1 cellular context compared by ENCODE assay signal in the genomic region with DNA sequence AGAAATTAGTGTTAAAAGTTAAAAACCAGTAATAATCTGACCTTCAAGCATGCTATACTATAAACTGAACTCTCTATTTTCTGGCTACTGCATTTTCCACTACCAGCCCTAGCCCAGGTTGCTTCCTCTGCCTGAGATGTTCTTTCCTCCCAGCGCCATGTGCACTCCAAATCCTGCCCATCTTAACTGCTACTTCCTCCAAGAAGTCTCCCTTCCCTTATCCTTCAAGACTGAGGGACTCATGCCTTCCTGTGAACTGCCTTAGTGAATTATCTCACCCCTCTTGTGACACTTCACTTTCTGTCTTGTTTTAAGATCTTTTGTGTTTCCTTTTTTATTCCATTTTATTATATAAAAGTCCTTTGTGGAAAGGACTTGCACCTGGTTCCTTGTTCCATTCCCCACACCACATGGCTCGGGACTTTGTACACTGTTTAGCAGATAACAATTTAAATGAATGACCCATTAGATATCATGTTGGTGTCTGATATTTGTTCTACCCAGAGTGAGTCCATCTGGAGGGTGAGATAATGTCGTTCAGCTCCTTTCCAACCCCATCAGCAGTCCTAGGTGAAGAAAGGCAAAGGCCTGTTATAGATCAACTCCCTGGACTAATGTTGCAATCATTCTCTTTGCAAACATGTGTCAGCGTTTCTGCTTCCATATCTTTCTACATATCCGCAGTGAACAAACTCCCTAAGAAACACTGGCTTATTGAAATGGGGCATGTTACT.
TF ChIP-seq lines count a peak whose summit lies in the region.

No MANE protein-coding gene starts in this region.

TF ChIP-seq in HepG2, 621 proteins besides CTCF, POLR2A, EP300 and RAD21 (continued from another document and continues in another):
- TF ChIP-seq THRA (CRISPR knock-in tag; IDR thresholded peaks at IDR 0.05; ENCODE audit: borderline replicate concordance) (peak; percentile 74; the same call in 1 of the 2 replicates), ZFP37 (CRISPR knock-in tag; IDR thresholded peaks at IDR 0.05; ENCODE audit: borderline replicate concordance) (no peak), POGZ (CRISPR knock-in tag; IDR thresholded peaks at IDR 0.05) (peak; percentile 93), ZNF83 (CRISPR knock-in tag; IDR thresholded peaks at IDR 0.05; ENCODE audit: borderline replicate concordance) (no peak), PCBP1 (IDR thresholded peaks at IDR 0.05; ENCODE audit: borderline replicate concordance, low read depth, low read length) (no peak), HMGA1 (CRISPR knock-in tag; conservative IDR thresholded peaks at IDR 0.05) (no peak), GTF3A (CRISPR knock-in tag; conservative IDR thresholded peaks at IDR 0.05) (no peak), ZBTB1 (CRISPR knock-in tag; IDR thresholded peaks at IDR 0.05; ENCODE audit: borderline replicate concordance) (no peak), ZNF142 (CRISPR knock-in tag; IDR thresholded peaks at IDR 0.05) (peak; percentile 48; the same call in 1 of the 2 replicates), ZBTB20 (CRISPR knock-in tag; IDR thresholded peaks at IDR 0.05; ENCODE audit: borderline replicate concordance, low read depth) (peak; percentile 78; the same call in 1 of the 2 replicates), BRD4 (CRISPR knock-in tag; IDR thresholded peaks at IDR 0.05) (no peak), GATAD2A (CRISPR knock-in tag; IDR thresholded peaks at IDR 0.05) (peak; percentile 100), POLR2AphosphoS5 (IDR thresholded peaks at IDR 0.05; ENCODE audit: low read depth, low read length) (peak; percentile 36; the same call in 1 of the 2 replicates), KDM1A (CRISPR knock-in tag; IDR thresholded peaks at IDR 0.05) (peak; percentile 94), PTBP1 (IDR thresholded peaks at IDR 0.05; ENCODE audit: low read depth, low read length, poor library complexity, severe bottlenecking) (no peak), BHLHE40 (IDR thresholded peaks at IDR 0.05; ENCODE audit: low read length) (no peak), ZNF800 (CRISPR knock-in tag; IDR thresholded peaks at IDR 0.05) (no peak; the same call in 1 of the 2 replicates), MTF1 (CRISPR knock-in tag; IDR thresholded peaks at IDR 0.05) (no peak), EEA1 (CRISPR knock-in tag; IDR thresholded peaks at IDR 0.05; ENCODE audit: borderline replicate concordance) (no peak), THAP9 (CRISPR knock-in tag; IDR thresholded peaks at IDR 0.05; ENCODE audit: borderline replicate concordance) (no peak), JUND (CRISPR knock-in tag; IDR thresholded peaks at IDR 0.05) (peak; percentile 19; the same call in 1 of the 2 replicates), ZBTB14 (CRISPR knock-in tag; IDR thresholded peaks at IDR 0.05) (no peak), PLRG1 (conservative IDR thresholded peaks at IDR 0.05) (no peak), ZKSCAN1 (IDR thresholded peaks at IDR 0.05; ENCODE audit: low read length) (no peak), MZF1 (CRISPR knock-in tag; IDR thresholded peaks at IDR 0.05; ENCODE audit: borderline replicate concordance) (no peak), HDAC1 (CRISPR knock-in tag; IDR thresholded peaks at IDR 0.05) (peak; percentile 82)
- TF ChIP-seq, protein P1, sequence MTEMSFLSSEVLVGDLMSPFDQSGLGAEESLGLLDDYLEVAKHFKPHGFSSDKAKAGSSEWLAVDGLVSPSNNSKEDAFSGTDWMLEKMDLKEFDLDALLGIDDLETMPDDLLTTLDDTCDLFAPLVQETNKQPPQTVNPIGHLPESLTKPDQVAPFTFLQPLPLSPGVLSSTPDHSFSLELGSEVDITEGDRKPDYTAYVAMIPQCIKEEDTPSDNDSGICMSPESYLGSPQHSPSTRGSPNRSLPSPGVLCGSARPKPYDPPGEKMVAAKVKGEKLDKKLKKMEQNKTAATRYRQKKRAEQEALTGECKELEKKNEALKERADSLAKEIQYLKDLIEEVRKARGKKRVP (CRISPR knock-in tag; IDR thresholded peaks at IDR 0.05), result peak in 1 of 2 experiments; percentile 94; a peak in 2 of 4 replicates
- TF ChIP-seq, protein P2, sequence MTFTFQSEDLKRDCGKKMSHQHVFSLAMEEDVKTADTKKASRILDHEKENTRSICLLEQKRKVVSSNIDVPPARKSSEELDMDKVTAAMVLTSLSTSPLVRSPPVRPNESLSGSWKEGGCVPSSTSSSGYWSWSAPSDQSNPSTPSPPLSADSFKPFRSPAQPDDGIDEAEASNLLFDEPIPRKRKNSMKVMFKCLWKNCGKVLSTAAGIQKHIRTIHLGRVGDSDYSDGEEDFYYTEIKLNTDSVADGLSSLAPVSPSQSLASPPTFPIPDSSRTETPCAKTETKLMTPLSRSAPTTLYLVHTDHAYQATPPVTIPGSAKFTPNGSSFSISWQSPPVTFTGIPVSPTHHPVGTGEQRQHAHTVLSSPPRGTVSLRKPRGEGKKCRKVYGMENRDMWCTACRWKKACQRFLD (CRISPR knock-in tag; IDR thresholded peaks at IDR 0.05; ENCODE audit: borderline replicate concordance), result no peak
- TF ChIP-seq, protein P3, sequence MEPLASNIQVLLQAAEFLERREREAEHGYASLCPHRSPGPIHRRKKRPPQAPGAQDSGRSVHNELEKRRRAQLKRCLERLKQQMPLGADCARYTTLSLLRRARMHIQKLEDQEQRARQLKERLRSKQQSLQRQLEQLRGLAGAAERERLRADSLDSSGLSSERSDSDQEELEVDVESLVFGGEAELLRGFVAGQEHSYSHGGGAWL (CRISPR knock-in tag; IDR thresholded peaks at IDR 0.05), result no peak
- TF ChIP-seq, protein P4, sequence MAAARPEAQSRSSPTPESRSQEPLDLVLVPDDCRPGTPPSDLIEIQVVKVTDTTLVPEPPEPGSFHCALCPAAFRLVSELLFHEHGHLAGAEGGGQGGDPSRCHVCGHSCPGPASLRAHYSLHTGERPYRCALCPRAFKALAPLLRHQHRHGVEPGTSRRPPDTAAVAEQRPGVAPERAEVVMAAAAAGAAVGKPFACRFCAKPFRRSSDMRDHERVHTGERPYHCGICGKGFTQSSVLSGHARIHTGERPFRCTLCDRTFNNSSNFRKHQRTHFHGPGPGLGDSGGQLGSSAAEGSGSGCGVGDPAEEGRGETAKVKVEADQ (CRISPR knock-in tag; IDR thresholded peaks at IDR 0.05; ENCODE audit: borderline replicate concordance), result no peak; the same call in 1 of the 2 replicates
- TF ChIP-seq, protein P5, sequence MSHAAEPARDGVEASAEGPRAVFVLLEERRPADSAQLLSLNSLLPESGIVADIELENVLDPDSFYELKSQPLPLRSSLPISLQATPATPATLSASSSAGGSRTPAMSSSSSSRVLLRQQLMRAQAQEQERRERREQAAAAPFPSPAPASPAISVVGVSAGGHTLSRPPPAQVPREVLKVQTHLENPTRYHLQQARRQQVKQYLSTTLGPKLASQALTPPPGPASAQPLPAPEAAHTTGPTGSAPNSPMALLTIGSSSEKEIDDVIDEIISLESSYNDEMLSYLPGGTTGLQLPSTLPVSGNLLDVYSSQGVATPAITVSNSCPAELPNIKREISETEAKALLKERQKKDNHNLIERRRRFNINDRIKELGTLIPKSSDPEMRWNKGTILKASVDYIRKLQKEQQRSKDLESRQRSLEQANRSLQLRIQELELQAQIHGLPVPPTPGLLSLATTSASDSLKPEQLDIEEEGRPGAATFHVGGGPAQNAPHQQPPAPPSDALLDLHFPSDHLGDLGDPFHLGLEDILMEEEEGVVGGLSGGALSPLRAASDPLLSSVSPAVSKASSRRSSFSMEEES (CRISPR knock-in tag; IDR thresholded peaks at IDR 0.05), result peak; percentile 73
- TF ChIP-seq, protein P6, sequence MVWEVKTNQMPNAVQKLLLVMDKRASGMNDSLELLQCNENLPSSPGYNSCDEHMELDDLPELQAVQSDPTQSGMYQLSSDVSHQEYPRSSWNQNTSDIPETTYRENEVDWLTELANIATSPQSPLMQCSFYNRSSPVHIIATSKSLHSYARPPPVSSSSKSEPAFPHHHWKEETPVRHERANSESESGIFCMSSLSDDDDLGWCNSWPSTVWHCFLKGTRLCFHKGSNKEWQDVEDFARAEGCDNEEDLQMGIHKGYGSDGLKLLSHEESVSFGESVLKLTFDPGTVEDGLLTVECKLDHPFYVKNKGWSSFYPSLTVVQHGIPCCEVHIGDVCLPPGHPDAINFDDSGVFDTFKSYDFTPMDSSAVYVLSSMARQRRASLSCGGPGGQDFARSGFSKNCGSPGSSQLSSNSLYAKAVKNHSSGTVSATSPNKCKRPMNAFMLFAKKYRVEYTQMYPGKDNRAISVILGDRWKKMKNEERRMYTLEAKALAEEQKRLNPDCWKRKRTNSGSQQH (CRISPR knock-in tag; IDR thresholded peaks at IDR 0.05; ENCODE audit: low read depth), result peak; percentile 46; the same call in 1 of the 2 replicates
